14 cellular contexts compared by ENCODE assay signal in genomic region chr12:6849427-6849826, GRCh38. TPM values are rescaled to one million over a fixed set of nuclear protein-coding genes. Genes with fewer than 3 reads are reported as not detected.
DNase-seq lines count a peak whose midpoint lies in the region; ATAC-seq, FAIRE-seq and TF ChIP-seq lines count a peak whose summit lies in the region.
"Had no signal": no experiment of that assay in that cellular context is flagged by ENCODE, and none has a peak within 500 bp of the region (broad histone marks: within the 10 kb centered on the region; RNA-seq: fewer than 3 reads in every experiment).

No MANE protein-coding gene starts in this region.

- intact Hi-C loops in activated CD4-positive, alpha-beta T cell treated with anti-CD3 and anti-CD28 coated beads for 36 hours (cut with DNase I, micrococcal nuclease), result no loop called here

- CTCF ChIA-PET in activated CD4-positive, alpha-beta T cell treated with anti-CD3 and anti-CD28 coated beads for 36 hours (lab: Charles Lee), result interaction anchor here (0.6 to 3.0 kb wide), 6 partner anchors 14 to 159 kb away, joined by 3 to 27 read pairs (median 6); partner anchors contain the start of genes MLF2 and P3H3
- CTCF ChIA-PET in WTC11 (lab: Charles Lee), result interaction anchor here (0.6 kb wide), 1 partner anchor 93 kb away, joined by 5 read pairs; no protein-coding TSS in a partner anchor

- no peak for DNase-seq in activated CD4-positive, alpha-beta T cell treated with anti-CD3 and anti-CD28 coated beads for 36 hours
- no peak for DNase-seq in activated CD4-positive, alpha-beta T cell treated with anti-CD3 and anti-CD28 coated beads, Interleukin-2, amount 50 U/mL, for 48 hours
- DNase-seq in GM12891 (ENCODE audit: insufficient read length, low spot score), result no peak
- no peak for DNase-seq in WTC11 (ENCODE audit: low spot score)
- no peak for DNase-seq in mucosa of gallbladder (ENCODE audit: low spot score)
- no peak for DNase-seq in NCI-H2196 (lab: John Stamatoyannopoulos, UW; ENCODE audit: unreplicated experiment)
- DNase-seq in activated CD8-positive, alpha-beta memory T cell treated with anti-CD3 and anti-CD28 coated beads, Interleukin-2, amount 50 U/mL, for 4 hours, result no peak
- DNase-seq: ACHN, aorta, KG1, NCI-H187 treated with DMSO at 0.1 percent for 48 hours, NCI-H524 treated with DMSO at 0.1 percent for 48 hours, occipital lobe had no signal

- FAIRE-seq in GM12891 (lab: Jason Lieb, UNC), result no peak

- no peaks in the 10 kb centered on the region for H3K27me3 Mint-ChIP-seq in activated CD4-positive, alpha-beta T cell treated with anti-CD3 and anti-CD28 coated beads for 36 hours
- H3K27me3 Mint-ChIP-seq in WTC11 (ENCODE audit: low read depth) (no peaks in the 10 kb centered on the region), nephron (ENCODE audit: low read depth) (no peaks in the 10 kb centered on the region)

- H3K9me3 Mint-ChIP-seq in activated CD4-positive, alpha-beta T cell treated with anti-CD3 and anti-CD28 coated beads for 36 hours (ENCODE audit: low read depth), result no peaks in the 10 kb centered on the region
- no peaks in the 10 kb centered on the region for H3K9me3 Mint-ChIP-seq in WTC11
- H3K9me3 Mint-ChIP-seq in nephron, result no peaks in the 10 kb centered on the region

- peak overlapping the region; percentile 93 for H3K4me3 Mint-ChIP-seq in activated CD4-positive, alpha-beta T cell treated with anti-CD3 and anti-CD28 coated beads for 36 hours
- H3K4me3 Mint-ChIP-seq in WTC11 (peak overlapping the region; percentile 95), nephron (peak overlapping the region; percentile 72 to 91 (median 91))

- POLR2A ChIA-PET in activated CD4-positive, alpha-beta T cell treated with anti-CD3 and anti-CD28 coated beads for 36 hours (lab: Charles Lee), result no interaction called here
- POLR2A ChIA-PET in WTC11 (lab: Charles Lee), result interaction anchor here (1.4 kb wide), 1 partner anchor 16 kb away, joined by 6 read pairs; no protein-coding TSS in a partner anchor

- TF ChIP-seq CTCF in WTC11 (IDR thresholded peaks at IDR 0.05) (no peak), nephron (IDR thresholded peaks at IDR 0.05; ENCODE audit: unreplicated experiment in 3 of 3) (no peak)

- H3K36me3 Mint-ChIP-seq in activated CD4-positive, alpha-beta T cell treated with anti-CD3 and anti-CD28 coated beads for 36 hours (ENCODE audit: low read depth), result peaks cover 45% of the 10 kb centered on the region
- H3K36me3 Mint-ChIP-seq in WTC11 (peaks cover 43% of the 10 kb centered on the region), nephron (ENCODE audit: low read depth) (peaks cover 43% of the 10 kb centered on the region)

- ATAC-seq in activated CD4-positive, alpha-beta T cell treated with anti-CD3 and anti-CD28 coated beads for 36 hours, result no peak
- ATAC-seq in WTC11, result no peak

- no peak for TF ChIP-seq POLR2A in GM12891 (IDR thresholded peaks at IDR 0.05; ENCODE audit: low read depth, low read length)

- peak overlapping the region; percentile 61 for H3K27ac Mint-ChIP-seq in activated CD4-positive, alpha-beta T cell treated with anti-CD3 and anti-CD28 coated beads for 36 hours
- H3K27ac Mint-ChIP-seq in WTC11 (no peak overlapping the region; the same call in 1 of the 2 replicates), nephron (peak overlapping the region in 1 of 3 experiments; percentile 34)

- H3K4me1 Mint-ChIP-seq in activated CD4-positive, alpha-beta T cell treated with anti-CD3 and anti-CD28 coated beads for 36 hours, result peaks cover 21% of the 10 kb centered on the region
- H3K4me1 Mint-ChIP-seq in WTC11 (peaks cover 19% of the 10 kb centered on the region), nephron (peaks cover 44% of the 10 kb centered on the region)

TF ChIP-seq in GM12891, 5 proteins besides CTCF, POLR2A, EP300 and RAD21:
- TF ChIP-seq SPI1 (IDR thresholded peaks at IDR 0.05; ENCODE audit: low read depth, low read length) (peak; percentile 44; the same call in 1 of the 2 replicates), POLR2AphosphoS5 (IDR thresholded peaks at IDR 0.05; ENCODE audit: low read depth, low read length) (no peak), TAF1 (IDR thresholded peaks at IDR 0.05; ENCODE audit: low read depth, low read length) (no peak)

TF ChIP-seq in WTC11, 78 proteins besides CTCF, POLR2A, EP300 and RAD21 (continues in another document):
- TF ChIP-seq CREM (CRISPR knock-in tag; IDR thresholded peaks at IDR 0.05) (no peak), USF2 (CRISPR knock-in tag; IDR thresholded peaks at IDR 0.05) (no peak), ATF6 (CRISPR knock-in tag; IDR thresholded peaks at IDR 0.05) (no peak), PRRX2 (CRISPR knock-in tag; IDR thresholded peaks at IDR 0.05) (no peak), ARID4B (CRISPR knock-in tag; IDR thresholded peaks at IDR 0.05; ENCODE audit: borderline replicate concordance) (no peak)

RNA-seq across cellular contexts. Expression of gene CDCA3, which starts 1.7 kb away (rescaled TPM):
- total RNA-seq in activated CD4-positive, alpha-beta T cell treated with anti-CD3 and anti-CD28 coated beads for 36 hours, result 10 to 100 TPM; 87.8 to 99.7 TPM
- 45.0 TPM for polyA plus RNA-seq in GM12891 (2012; ENCODE audit: low read depth, missing spikeins)
- total RNA-seq in WTC11 (2021) (47.1 to 61.8 TPM (median 49.1 TPM) in 3 replicates), mucosa of gallbladder (2.2 TPM)

RNA-seq across cellular contexts. Expression of gene USP5, which starts 2.5 kb away (rescaled TPM):
- 100 to 1,000 TPM; 128 to 132 TPM for total RNA-seq in activated CD4-positive, alpha-beta T cell treated with anti-CD3 and anti-CD28 coated beads for 36 hours
- polyA plus RNA-seq in GM12891 (2012; ENCODE audit: low read depth, missing spikeins), result 53.3 TPM
- total RNA-seq in WTC11 (2021) (141 to 158 TPM (median 149 TPM) in 3 replicates), mucosa of gallbladder (98.4 TPM)

RNA-seq across cellular contexts. Expression of gene GNB3, which starts 8.7 kb away (rescaled TPM):
- under 1 TPM; 0.66 to 0.76 TPM for total RNA-seq in activated CD4-positive, alpha-beta T cell treated with anti-CD3 and anti-CD28 coated beads for 36 hours
- polyA plus RNA-seq in GM12891 (2012; ENCODE audit: low read depth, missing spikeins), result 1.3 TPM
- total RNA-seq in WTC11 (2021) (14.0 to 16.5 TPM (median 14.3 TPM) in 3 replicates), mucosa of gallbladder (3.3 TPM)

RNA-seq across cellular contexts. Expression of gene TPI1, which starts 17.9 kb away (rescaled TPM):
- 1,000 to 10,000 TPM; 1,824 to 2,753 TPM for total RNA-seq in activated CD4-positive, alpha-beta T cell treated with anti-CD3 and anti-CD28 coated beads for 36 hours
- 1,232 TPM for polyA plus RNA-seq in GM12891 (2012; ENCODE audit: low read depth, missing spikeins)
- 1,045 to 1,242 TPM (median 1,195 TPM) in 3 replicates for total RNA-seq in WTC11 (2021)
- total RNA-seq in mucosa of gallbladder, result 610 TPM

RNA-seq across cellular contexts. Expression of gene P3H3, which starts 21.2 kb away (rescaled TPM):
- 1 to 10 TPM in 1 of 2 experiments, under 1 TPM in 1; 0.86 to 1.3 TPM for total RNA-seq in activated CD4-positive, alpha-beta T cell treated with anti-CD3 and anti-CD28 coated beads for 36 hours
- 0.63 TPM for polyA plus RNA-seq in GM12891 (2012; ENCODE audit: low read depth, missing spikeins)
- 49.9 to 55.7 TPM (median 50.7 TPM) in 3 replicates for total RNA-seq in WTC11 (2021)
- total RNA-seq in mucosa of gallbladder, result 28.1 TPM

Comparison
In these comparisons a context has a peak if more than half of its experiments do, and no peak if none do; other contexts are left out.
1. RNA of gene CDCA3, which starts 1.7 kb away (total RNA-seq): 87.8 to 99.7 TPM in activated CD4-positive, alpha-beta T cell treated with anti-CD3 and anti-CD28 coated beads for 36 hours and 47.1 to 61.8 TPM in WTC11; 2.2 TPM in mucosa of gallbladder (single experiment); every median in the first group is over 10 times any median in the second.
2. Peak in every context shown above with its lines, with median percentiles within 50 percentile points of each other: H3K4me3 Mint-ChIP-seq.